Comparison of ENCODE assay signal across 1 cellular context in the genomic region with DNA sequence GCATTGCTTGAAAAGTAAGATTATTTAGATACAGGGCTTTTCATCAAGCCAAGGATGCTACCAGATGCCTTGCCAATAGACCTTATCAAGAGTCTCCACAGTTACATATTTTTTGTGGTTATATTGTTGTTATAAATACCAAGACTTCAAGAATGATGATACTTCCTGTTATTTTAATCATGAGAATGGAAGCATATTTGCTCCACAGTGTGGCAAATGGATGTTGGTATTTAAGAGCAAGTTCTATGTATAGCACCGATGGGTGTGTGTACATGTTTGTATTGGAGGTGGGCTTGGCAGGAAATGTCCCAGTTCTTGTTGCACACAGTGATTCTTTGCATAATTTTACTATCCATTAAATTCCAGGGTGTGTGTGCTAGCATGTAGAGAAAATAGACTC.
TF ChIP-seq lines count a peak whose summit lies in the region.

No MANE protein-coding gene starts in this region.

TF ChIP-seq in SK-N-SH, 30 proteins besides CTCF, POLR2A, EP300 and RAD21 (continued from another document):
- TF ChIP-seq, protein P1, sequence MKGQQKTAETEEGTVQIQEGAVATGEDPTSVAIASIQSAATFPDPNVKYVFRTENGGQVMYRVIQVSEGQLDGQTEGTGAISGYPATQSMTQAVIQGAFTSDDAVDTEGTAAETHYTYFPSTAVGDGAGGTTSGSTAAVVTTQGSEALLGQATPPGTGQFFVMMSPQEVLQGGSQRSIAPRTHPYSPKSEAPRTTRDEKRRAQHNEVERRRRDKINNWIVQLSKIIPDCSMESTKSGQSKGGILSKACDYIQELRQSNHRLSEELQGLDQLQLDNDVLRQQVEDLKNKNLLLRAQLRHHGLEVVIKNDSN (IDR thresholded peaks at IDR 0.05; ENCODE audit: borderline replicate concordance, low read depth), result no peak
- TF ChIP-seq ELF1 (IDR thresholded peaks at IDR 0.05), result no peak
- TF ChIP-seq JUND (IDR thresholded peaks at IDR 0.05), result no peak
- TF ChIP-seq MXI1 (IDR thresholded peaks at IDR 0.05; ENCODE audit: low read depth, low read length), result no peak
